19 cellular contexts compared by ENCODE assay signal in the genomic region with DNA sequence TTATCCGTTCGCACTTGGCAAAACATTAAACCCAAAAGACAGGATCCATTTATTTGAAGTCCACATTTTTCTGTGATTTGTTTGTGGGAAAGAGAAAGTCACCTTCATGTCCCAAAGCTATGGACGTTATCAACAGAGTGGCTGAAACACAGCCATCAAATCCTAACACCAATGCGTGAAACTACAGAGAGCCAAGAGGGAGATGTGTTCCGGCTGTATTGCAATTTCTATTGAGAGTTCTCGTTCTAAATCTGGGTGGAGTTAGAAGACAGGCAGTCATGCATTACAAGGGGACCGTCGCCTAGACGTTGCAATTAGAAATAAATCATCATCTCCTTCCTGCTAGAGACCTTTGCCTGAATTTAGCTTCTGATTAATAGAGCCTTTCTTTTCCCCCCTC. TPM values are rescaled to one million over a fixed set of nuclear protein-coding genes. Genes with fewer than 3 reads are reported as not detected.
DNase-seq lines count a peak whose midpoint lies in the region; ATAC-seq and TF ChIP-seq lines count a peak whose summit lies in the region.
"Had no signal": no experiment of that assay in that cellular context is flagged by ENCODE, and none has a peak within 500 bp of the region (broad histone marks: within the 10 kb centered on the region; RNA-seq: fewer than 3 reads in every experiment).

No MANE protein-coding gene starts in this region.

- peaks cover 3 to 42% (median 26%) of the 10 kb centered on the region in 9 donors for H3K4me1 ChIP-seq in heart right ventricle
- peaks cover 17 to 33% of the 10 kb centered on the region in 2 donors for H3K4me1 ChIP-seq in gastrocnemius medialis

- intact Hi-C loops in Right ventricle myocardium superior (cut with DNase I) (no loop called here), cardiac septum (cut with DNase I) (no loop called here), heart right ventricle (cut with DNase I) (no loop called here), gastrocnemius medialis (cut with DNase I; ENCODE audit: low total_unique reads) (no loop called here)

- TF ChIP-seq CTCF in heart right ventricle (IDR thresholded peaks at IDR 0.05) (no peak), gastrocnemius medialis (IDR thresholded peaks at IDR 0.05 in 4 of 5, conservative IDR thresholded peaks at IDR 0.05 in 1 of 5) (no peak)

- H3K36me3 ChIP-seq in heart right ventricle (peaks cover 0 to 94% (median 9%) of the 10 kb centered on the region in 9 donors), gastrocnemius medialis (peaks cover 0 to 72% of the 10 kb centered on the region in 2 donors)

- TF ChIP-seq POLR2A in gastrocnemius medialis (IDR thresholded peaks at IDR 0.05), result no peak

- peak overlapping the region in 8 of 10 donors; percentile 5 to 68 (median 44) for H3K27ac ChIP-seq in heart right ventricle
- H3K27ac ChIP-seq in gastrocnemius medialis, result peak overlapping the region; percentile 70 to 96 (median 88)
- H3K27ac ChIP-seq: C4-2B had no signal

- no peak overlapping the region for H3K4me3 ChIP-seq in heart right ventricle
- H3K4me3 ChIP-seq in gastrocnemius medialis, result no peak overlapping the region

- WGBS in heart right ventricle, 2 donors, result 41 to 53% methylated on average over 9 of the region's 9 CpGs

- ATAC-seq in Right ventricle myocardium superior (ENCODE audit: poor library complexity) (peak; percentile 63), heart right ventricle (peak in 6 of 8 donors; percentile 12 to 54 (median 20)), gastrocnemius medialis (no peak), GM19351 (IDR thresholded peaks at IDR 0.05; ENCODE audit: unreplicated experiment) (no peak)

- H3K27me3 ChIP-seq in heart right ventricle, result peaks cover 0 to 7% (median 0%) of the 10 kb centered on the region in 7 donors
- H3K27me3 ChIP-seq in gastrocnemius medialis, result no peaks in the 10 kb centered on the region

- in situ Hi-C loops in gastrocnemius medialis (cut with MboI; ENCODE audit: low sequenced_read_pairs in 4 of 4), result no loop called here

- H3K9me3 ChIP-seq in heart right ventricle (no peaks in the 10 kb centered on the region), gastrocnemius medialis (no peaks in the 10 kb centered on the region)

- DNase-seq in Right ventricle myocardium superior (no peak), cardiac septum (ENCODE audit: low spot score) (no peak), heart right ventricle (no peak), gastrocnemius medialis (no peak), NCI-H446 treated with DMSO at 0.1 percent for 48 hours (lab: John Stamatoyannopoulos, UW) (no peak), H4 (ENCODE audit: low spot score) (no peak)
- DNase-seq: 8988T; CD4-positive, alpha-beta T cell; DMS153; DMS79; GDM1; GOT3; H9; IMR-90 had no signal

RNA-seq across cellular contexts. Expression of a gene that starts 52.4 kb away (rescaled TPM):
- 0.24 TPM for total RNA-seq in Right ventricle myocardium superior
- total RNA-seq in cardiac septum, result not detected
- not detected for total RNA-seq in heart right ventricle
- under 1 TPM; 0.12 to 0.51 TPM for polyA plus RNA-seq in heart right ventricle
- under 1 TPM in 2 of 4 donors, not detected in 2; 0.26 to 0.60 TPM for total RNA-seq in gastrocnemius medialis
- not detected in 2 replicates for total RNA-seq in H4 (2014; rRNA removed; shearing (Covaris generic))
- total RNA-seq: A673; CD4-positive, alpha-beta T cell; Daoy; H9; IMR-90 had no signal
- polyA plus RNA-seq: AG04450, IMR-90 had no signal

RNA-seq across cellular contexts. Expression of a gene that starts 58.6 kb away (rescaled TPM):
- total RNA-seq in Right ventricle myocardium superior (754 TPM), cardiac septum (1,029 TPM), heart right ventricle (1,000 to 10,000 TPM in 6 of 10 donors, 100 to 1,000 TPM in 4; 633 to 1,999 (median 1,413) TPM), gastrocnemius medialis (1,000 to 10,000 TPM in 3 of 4 donors, 100 to 1,000 TPM in 1; 811 to 2,339 (median 1,413) TPM)
- polyA plus RNA-seq in heart right ventricle, result 100 to 1,000 TPM; 168 to 226 TPM
- 0.02 TPM in 1 of 2 replicates, not detected in the other for total RNA-seq in H4 (2014; rRNA removed; shearing (Covaris generic))
- total RNA-seq: CD4-positive, alpha-beta T cell; Daoy; H9; IMR-90 had no signal
- polyA plus RNA-seq: AG04450, IMR-90 had no signal

Comparison
In these comparisons a context has a peak if more than half of its experiments do, and no peak if none do; other contexts are left out.
1. ATAC-seq: peak in Right ventricle myocardium superior (single experiment) and heart right ventricle (6 of 8); none in gastrocnemius medialis (0 of 2) and GM19351 (single experiment).
2. RNA of a gene that starts 58.6 kb away (total RNA-seq): 633 to 1,999 TPM in heart right ventricle, 811 to 2,339 TPM in gastrocnemius medialis, 1,029 TPM in cardiac septum (single experiment) and 754 TPM in Right ventricle myocardium superior (single experiment); 0.02 TPM in H4; every median in the first group is over 100 times any median in the second.